In genomic region chr1:98924971-98925370, GRCh38 we compare ENCODE assay signal across 1 cellular context.
A peak's percentile ranks its signal among the peaks of the same experiment; 100 is the strongest.
TF ChIP-seq lines count a peak whose summit lies in the region.

No MANE protein-coding gene starts in this region.

TF ChIP-seq in SK-N-SH treated with all-trans-retinoic acid at 6 μM for 48 hours, 23 proteins besides CTCF, POLR2A, EP300 and RAD21 (continued from another document):
- TF ChIP-seq CREB5 (CRISPR knock-in tag; IDR thresholded peaks at IDR 0.05; ENCODE audit: low read depth) (peak; percentile 94), SNAI2 (CRISPR knock-in tag; IDR thresholded peaks at IDR 0.05) (no peak), PPARA (CRISPR knock-in tag; IDR thresholded peaks at IDR 0.05; ENCODE audit: borderline replicate concordance) (no peak), ZNF70 (CRISPR knock-in tag; IDR thresholded peaks at IDR 0.05) (peak; percentile 56; the same call in 1 of the 2 replicates), ZFP30 (CRISPR knock-in tag; IDR thresholded peaks at IDR 0.05) (no peak), POU6F1 (CRISPR knock-in tag; IDR thresholded peaks at IDR 0.05; ENCODE audit: borderline replicate concordance, low read depth) (peak; percentile 89; the same call in 1 of the 2 replicates)
